In the genomic region with DNA sequence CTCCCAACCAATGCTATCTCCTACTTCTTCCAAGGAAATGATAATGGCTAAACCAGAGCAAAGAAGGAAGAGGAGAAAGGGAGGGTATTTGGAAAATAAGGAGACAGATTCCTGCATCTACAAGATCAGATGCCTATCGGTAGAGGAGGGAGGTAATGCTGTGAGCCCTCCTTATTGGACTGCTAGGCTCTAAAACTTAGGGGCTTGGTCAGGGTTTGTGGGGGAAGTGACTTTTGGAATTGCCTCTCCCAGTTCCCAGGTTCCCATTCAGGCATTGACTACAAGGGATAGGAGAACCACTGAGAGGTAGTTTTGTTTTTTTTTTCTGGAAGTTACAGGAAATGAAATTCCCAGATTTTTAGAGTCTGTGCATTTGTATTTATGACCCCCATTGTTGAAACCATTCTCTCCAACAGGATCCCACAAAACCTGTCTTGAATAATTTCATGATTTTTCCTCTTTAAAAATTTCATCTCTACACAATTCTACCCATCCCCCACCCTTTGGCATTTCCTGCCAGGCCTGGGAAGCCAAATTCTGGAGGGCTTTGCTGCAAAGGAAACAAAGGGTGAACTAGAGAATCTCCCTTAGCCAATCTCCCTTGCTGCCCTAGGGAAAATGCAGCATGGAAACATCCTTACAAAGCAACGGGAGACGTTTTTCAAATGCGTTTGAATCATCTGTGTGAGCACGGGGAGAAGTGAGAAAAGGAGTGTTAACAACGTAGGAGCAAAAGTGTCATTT, we compare ENCODE assay signal across 2 cellular contexts.
TF ChIP-seq lines count a peak whose summit lies in the region.

No MANE protein-coding gene starts in this region.

TF ChIP-seq in liver, 16 proteins besides CTCF, POLR2A, EP300 and RAD21:
- TF ChIP-seq NR2F2 (IDR thresholded peaks at IDR 0.05), result peak; percentile 33
- TF ChIP-seq SP1 (IDR thresholded peaks at IDR 0.05), result peak; percentile 32
- TF ChIP-seq RXRA (IDR thresholded peaks at IDR 0.05), result peak in 1 of 2 donors; percentile 15
- TF ChIP-seq ZBTB33 (IDR thresholded peaks at IDR 0.05), result no peak

TF ChIP-seq in HepG2, 621 proteins besides CTCF, POLR2A, EP300 and RAD21:
- TF ChIP-seq, protein P1, sequence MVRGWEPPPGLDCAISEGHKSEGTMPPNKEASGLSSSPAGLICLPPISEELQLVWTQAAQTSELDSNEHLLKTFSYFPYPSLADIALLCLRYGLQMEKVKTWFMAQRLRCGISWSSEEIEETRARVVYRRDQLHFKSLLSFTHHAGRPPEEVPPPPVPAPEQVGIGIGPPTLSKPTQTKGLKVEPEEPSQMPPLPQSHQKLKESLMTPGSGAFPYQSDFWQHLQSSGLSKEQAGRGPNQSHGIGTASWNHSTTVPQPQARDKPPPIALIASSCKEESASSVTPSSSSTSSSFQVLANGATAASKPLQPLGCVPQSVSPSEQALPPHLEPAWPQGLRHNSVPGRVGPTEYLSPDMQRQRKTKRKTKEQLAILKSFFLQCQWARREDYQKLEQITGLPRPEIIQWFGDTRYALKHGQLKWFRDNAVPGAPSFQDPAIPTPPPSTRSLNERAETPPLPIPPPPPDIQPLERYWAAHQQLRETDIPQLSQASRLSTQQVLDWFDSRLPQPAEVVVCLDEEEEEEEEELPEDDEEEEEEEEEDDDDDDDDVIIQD (CRISPR knock-in tag; IDR thresholded peaks at IDR 0.05; ENCODE audit: low read depth), result no peak
- TF ChIP-seq TGIF2 (CRISPR knock-in tag; IDR thresholded peaks at IDR 0.05) (no peak), BCL3 (CRISPR knock-in tag; IDR thresholded peaks at IDR 0.05) (no peak), NFRKB (IDR thresholded peaks at IDR 0.05) (no peak), EZH2 (conservative IDR thresholded peaks at IDR 0.05; ENCODE audit: low read depth, low read length) (no peak), ZBTB4 (CRISPR knock-in tag; IDR thresholded peaks at IDR 0.05; ENCODE audit: borderline replicate concordance) (no peak), NFYC (CRISPR knock-in tag; IDR thresholded peaks at IDR 0.05) (no peak), MED8 (CRISPR knock-in tag; IDR thresholded peaks at IDR 0.05; ENCODE audit: insufficient replicate concordance) (no peak)
- TF ChIP-seq, protein P2, sequence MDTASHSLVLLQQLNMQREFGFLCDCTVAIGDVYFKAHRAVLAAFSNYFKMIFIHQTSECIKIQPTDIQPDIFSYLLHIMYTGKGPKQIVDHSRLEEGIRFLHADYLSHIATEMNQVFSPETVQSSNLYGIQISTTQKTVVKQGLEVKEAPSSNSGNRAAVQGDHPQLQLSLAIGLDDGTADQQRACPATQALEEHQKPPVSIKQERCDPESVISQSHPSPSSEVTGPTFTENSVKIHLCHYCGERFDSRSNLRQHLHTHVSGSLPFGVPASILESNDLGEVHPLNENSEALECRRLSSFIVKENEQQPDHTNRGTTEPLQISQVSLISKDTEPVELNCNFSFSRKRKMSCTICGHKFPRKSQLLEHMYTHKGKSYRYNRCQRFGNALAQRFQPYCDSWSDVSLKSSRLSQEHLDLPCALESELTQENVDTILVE (CRISPR knock-in tag; IDR thresholded peaks at IDR 0.05), result no peak
